Comparison of ENCODE assay signal across 10 cellular contexts in genomic region chr1:161671045-161671823, GRCh38. TPM values are rescaled to one million over a fixed set of nuclear protein-coding genes. Genes with fewer than 3 reads are reported as not detected.
DNase-seq lines count a peak whose midpoint lies in the region; ATAC-seq and TF ChIP-seq lines count a peak whose summit lies in the region.
"Not testable (repeated sequence)": the region's sequence is repeated elsewhere in the genome, so short reads cannot be mapped to it uniquely, and the experiment has no call there.
"Had no signal": no experiment of that assay in that cellular context is flagged by ENCODE, and none has a peak within 500 bp of the region (broad histone marks: within the 10 kb centered on the region; RNA-seq: fewer than 3 reads in every experiment).

No MANE protein-coding gene starts in this region.

- in situ Hi-C loops in mammary epithelial cell (cut with MboI; ENCODE audit: low sequenced_read_pairs in 2 of 2): not testable (repeated sequence)

- peak; percentile 15 for DNase-seq in GM12865 (ENCODE audit: low read depth)
- DNase-seq in PC-3; activated T-cell treated with anti-CD3 and anti-CD28 coated beads, Interleukin-2, amount 50 U/mL, for 24 hours; mammary epithelial cell; glutamatergic neuron; right lobe of liver; sciatic nerve (ENCODE audit: low spot score): not testable (repeated sequence)

- H3K4me2 ChIP-seq in PC-3 (ENCODE audit: low read length); mammary epithelial cell (ENCODE audit: insufficient read depth, low read depth, low read length): not testable (repeated sequence)

- H3K9ac ChIP-seq in PC-3 (ENCODE audit: low read length); mammary epithelial cell (ENCODE audit: insufficient read depth, low read length): not testable (repeated sequence)

- WGBS in mammary epithelial cell (ENCODE audit: low coverage, missing lambda C conversion rate): 57% methylated on average over 9 of the region's 14 CpGs
- WGBS in right lobe of liver (ENCODE audit: insufficient coverage, low coverage, low lambda C conversion rate, missing lambda C conversion rate): 90% methylated on average over 4 of the region's 14 CpGs

- H3K9me3 ChIP-seq in PC-3 (ENCODE audit: low read length); mammary epithelial cell (replicated peaks; ENCODE audit: insufficient read depth, low read length); right lobe of liver: not testable (repeated sequence)

- H3K27me3 Mint-ChIP-seq in activated T-cell treated with anti-CD3 and anti-CD28 coated beads, Interleukin-2, amount 50 U/mL, for 24 hours; glutamatergic neuron (ENCODE audit: unreplicated experiment): not testable (repeated sequence)

- H3K27ac Mint-ChIP-seq in activated T-cell treated with anti-CD3 and anti-CD28 coated beads, Interleukin-2, amount 50 U/mL, for 24 hours: peak overlapping the region; percentile 33
- H3K27ac Mint-ChIP-seq in glutamatergic neuron (ENCODE audit: unreplicated experiment): not testable (repeated sequence)

- H2AFZ ChIP-seq in PC-3 (ENCODE audit: low read length) (0 out of 2 replicates have a peak overlapping the region, but pooled peaks have one; percentile 51), mammary epithelial cell (ENCODE audit: low read depth, low read length) (peak overlapping the region; percentile 7)

- ATAC-seq in PC-3 (peak; percentile 17), right lobe of liver (peak; percentile 50 to 75 (median 65)), sciatic nerve (peak; percentile 44)

- not testable (repeated sequence) for H3K27me3 ChIP-seq in PC-3 (ENCODE audit: low read length); mammary epithelial cell (ENCODE audit: insufficient read depth, low read length); right lobe of liver

- POLR2A ChIA-PET in PC-3 (lab: Charles Lee; ENCODE audit: unreplicated experiment): not testable (repeated sequence)

- not testable (repeated sequence) for H3K4me3 Mint-ChIP-seq in activated T-cell treated with anti-CD3 and anti-CD28 coated beads, Interleukin-2, amount 50 U/mL, for 24 hours
- peak overlapping the region; percentile 21 for H3K4me3 Mint-ChIP-seq in glutamatergic neuron (ENCODE audit: unreplicated experiment)

- TF ChIP-seq POLR2A in right lobe of liver (IDR thresholded peaks at IDR 0.05): not testable (repeated sequence)

- H3K9me2 ChIP-seq in PC-3 (replicated peaks; ENCODE audit: low read length): not testable (repeated sequence)

- not testable (repeated sequence) for H3K4me1 ChIP-seq in PC-3 (ENCODE audit: insufficient read depth, low read length); mammary epithelial cell (ENCODE audit: insufficient read depth, low read length); right lobe of liver

- not testable (repeated sequence) for H3K9me3 Mint-ChIP-seq in activated T-cell treated with anti-CD3 and anti-CD28 coated beads, Interleukin-2, amount 50 U/mL, for 24 hours; glutamatergic neuron (ENCODE audit: unreplicated experiment)

- not testable (repeated sequence) for H3K79me2 ChIP-seq in PC-3 (ENCODE audit: low read length); mammary epithelial cell (ENCODE audit: insufficient read depth, low read length)

- BruUV-seq in PC-3 (replicated peaks; lab: Mats Ljungman, UMichigan); mammary epithelial cell (replicated peaks; lab: Mats Ljungman, UMichigan): not testable (repeated sequence)

- TF ChIP-seq CTCF in GM12865 (IDR thresholded peaks at IDR 0.05; ENCODE audit: insufficient read depth, low read depth, low read length, missing control alignments); PC-3 (conservative IDR thresholded peaks at IDR 0.05; ENCODE audit: low read depth, low read length); mammary epithelial cell (conservative IDR thresholded peaks at IDR 0.05 in 1 of 2, IDR thresholded peaks at IDR 0.05 in 1 of 2; ENCODE audit: extremely low read depth in 1 of 2, insufficient read depth in 1 of 2, low read depth in 1 of 2, low read length in 2 of 2); glutamatergic neuron (IDR thresholded peaks at IDR 0.05; ENCODE audit: partially characterized antibody, unreplicated experiment); right lobe of liver (IDR thresholded peaks at IDR 0.05): not testable (repeated sequence)

- not testable (repeated sequence) for H3K36me3 ChIP-seq in PC-3 (ENCODE audit: low read depth, low read length); mammary epithelial cell (ENCODE audit: insufficient read depth, low read length); right lobe of liver

- CTCF ChIA-PET in PC-3 (lab: Charles Lee); mammary epithelial cell (lab: Charles Lee; ENCODE audit: low non-redundant PET): not testable (repeated sequence)

- not testable (repeated sequence) for H3K36me3 Mint-ChIP-seq in activated T-cell treated with anti-CD3 and anti-CD28 coated beads, Interleukin-2, amount 50 U/mL, for 24 hours (ENCODE audit: low read depth); glutamatergic neuron (ENCODE audit: unreplicated experiment)

- intact Hi-C loops in PC-3 (cut with micrococcal nuclease); right lobe of liver (cut with DNase I); sciatic nerve (cut with DNase I): not testable (repeated sequence)
- intact Hi-C loops in mammary epithelial cell (cut with micrococcal nuclease): loop anchor here (5.0 kb wide), 1 partner anchor 79 kb away; no protein-coding TSS in a partner anchor

- not testable (repeated sequence) for H3K27ac ChIP-seq in PC-3 (ENCODE audit: low read length); mammary epithelial cell (ENCODE audit: insufficient read depth, low read depth, low read length); right lobe of liver

- not testable (repeated sequence) for H4K20me1 ChIP-seq in PC-3 (ENCODE audit: low read length); mammary epithelial cell (ENCODE audit: insufficient read depth, low read length)

- peaks cover 15% of the 10 kb centered on the region for H3K4me1 Mint-ChIP-seq in activated T-cell treated with anti-CD3 and anti-CD28 coated beads, Interleukin-2, amount 50 U/mL, for 24 hours (ENCODE audit: low read depth)
- not testable (repeated sequence) for H3K4me1 Mint-ChIP-seq in glutamatergic neuron (ENCODE audit: low read depth, unreplicated experiment)

- not testable (repeated sequence) for H3K4me3 ChIP-seq in GM12865 (ENCODE audit: low read depth, low read length); PC-3 (ENCODE audit: low read length); mammary epithelial cell (replicated peaks in 1 of 3; ENCODE audit: insufficient read depth in 1 of 3, low read depth in 2 of 3, low read length in 3 of 3); right lobe of liver

- dilution Hi-C loops in mammary epithelial cell (cut with HindIII; ENCODE audit: low sequenced_read_pairs): not testable (repeated sequence)

- not testable (repeated sequence) for H3F3A ChIP-seq in PC-3 (ENCODE audit: low read length, unreplicated experiment)

RNA-seq across cellular contexts. Expression of gene FCGR2B, which starts 8.3 kb away (rescaled TPM):
- total RNA-seq in PC-3 (2014; rRNA removed) (not detected in 2 replicates), mammary epithelial cell (not detected), glutamatergic neuron (ENCODE audit: unreplicated experiment) (not detected), right lobe of liver (10 to 100 TPM; 15.5 to 30.9 (median 25.0) TPM), sciatic nerve (30.2 TPM)
- not detected for polyA plus RNA-seq in mammary epithelial cell
- polyA minus RNA-seq in mammary epithelial cell: not detected
- total RNA-seq: A673, H4 had no signal

RNA-seq across cellular contexts. Expression of gene FCRLA, which starts 35.8 kb away (rescaled TPM):
- not detected in 2 replicates for total RNA-seq in PC-3 (2014; rRNA removed)
- 1 to 10 TPM in 1 of 2 donors, under 1 TPM in 1; 0.67 to 4.4 TPM for total RNA-seq in mammary epithelial cell
- polyA plus RNA-seq in mammary epithelial cell: 3.5 TPM
- polyA minus RNA-seq in mammary epithelial cell: 0.41 TPM
- 0.39 TPM for total RNA-seq in glutamatergic neuron (ENCODE audit: unreplicated experiment)
- under 1 TPM in 1 of 6 experiments, not detected in 5; 0.20 TPM for total RNA-seq in right lobe of liver
- total RNA-seq in sciatic nerve: 0.49 TPM
- total RNA-seq: A673, H4 had no signal

RNA-seq across cellular contexts. Expression of gene FCGR3B, which starts 40.3 kb away (rescaled TPM):
- not detected in 2 replicates for total RNA-seq in PC-3 (2014; rRNA removed)
- not detected for total RNA-seq in mammary epithelial cell
- not detected for polyA plus RNA-seq in mammary epithelial cell
- polyA minus RNA-seq in mammary epithelial cell: not detected
- total RNA-seq in glutamatergic neuron (ENCODE audit: unreplicated experiment): not detected
- 10 to 100 TPM in 1 of 6 experiments, 1 to 10 TPM in 5; 1.7 to 14.3 (median 3.6) TPM for total RNA-seq in right lobe of liver
- 20.7 TPM for total RNA-seq in sciatic nerve
- total RNA-seq: A673, H4, OCI-LY7 had no signal

RNA-seq across cellular contexts. Expression of gene FCRLB, which starts 50.1 kb away (rescaled TPM):
- 10.2 and 12.7 TPM in 2 replicates for total RNA-seq in PC-3 (2014; rRNA removed)
- 1 to 10 TPM in 1 of 2 donors, under 1 TPM in 1; 0.67 to 1.1 TPM for total RNA-seq in mammary epithelial cell
- 0.93 TPM for polyA plus RNA-seq in mammary epithelial cell
- polyA minus RNA-seq in mammary epithelial cell: 2.0 TPM
- 0.34 TPM for total RNA-seq in glutamatergic neuron (ENCODE audit: unreplicated experiment)
- total RNA-seq in right lobe of liver: under 1 TPM; 0.14 to 0.99 (median 0.37) TPM
- total RNA-seq in sciatic nerve: 4.9 TPM

Comparison
In these comparisons a context has a peak if more than half of its experiments do, and no peak if none do; other contexts are left out.
1. RNA of gene FCGR2B, which starts 8.3 kb away (total RNA-seq): 30.2 TPM in sciatic nerve (single experiment) and 15.5 to 30.9 TPM in right lobe of liver; not detected in glutamatergic neuron (single experiment), not detected in PC-3 and not detected in mammary epithelial cell; every median in the first group is over 10 times any median in the second.
2. Peak in every context shown above with its lines, with median percentiles within 50 percentile points of each other: ATAC-seq.